27 cellular contexts compared by ENCODE assay signal in the genomic region with DNA sequence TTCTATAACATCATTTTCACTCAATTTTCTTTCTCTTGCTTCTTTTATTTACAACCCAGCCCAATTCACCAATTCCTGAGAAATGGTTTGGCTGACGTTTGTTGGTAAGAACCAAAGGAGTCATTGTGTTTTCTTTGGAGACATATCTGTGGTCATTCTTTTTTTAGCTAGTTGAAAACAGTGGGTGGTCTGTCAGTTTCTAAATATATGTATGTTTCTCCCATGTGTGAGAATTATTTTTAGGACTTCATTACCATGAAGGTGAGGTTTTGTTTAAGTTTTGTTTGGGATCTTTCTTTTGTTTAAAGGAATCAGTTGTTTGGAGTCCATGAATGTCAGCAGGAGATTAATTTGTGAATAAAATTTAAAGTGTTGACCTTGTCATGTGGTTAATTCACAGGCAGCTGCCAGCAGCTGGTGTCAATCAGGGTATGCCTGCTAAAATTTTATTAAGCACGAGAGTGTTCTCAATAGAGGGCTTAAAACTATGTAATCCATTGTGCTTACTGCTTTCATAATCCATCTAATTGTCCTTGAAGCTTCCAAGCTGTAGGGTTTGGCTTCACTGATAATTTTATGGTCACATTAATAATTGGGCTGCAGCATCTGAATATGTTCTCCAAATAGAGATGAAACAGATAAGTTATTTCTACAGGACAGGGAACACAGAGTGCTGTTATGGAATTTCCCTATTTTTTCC. TPM values are rescaled to one million over a fixed set of nuclear protein-coding genes. Genes with fewer than 3 reads are reported as not detected.
A peak's percentile ranks its signal among the peaks of the same experiment; 100 is the strongest.
DNase-seq lines count a peak whose midpoint lies in the region; ATAC-seq, FAIRE-seq and TF ChIP-seq lines count a peak whose summit lies in the region.
"Had no signal": no experiment of that assay in that cellular context is flagged by ENCODE, and none has a peak within 500 bp of the region (broad histone marks: within the 10 kb centered on the region; RNA-seq: fewer than 3 reads in every experiment).

No MANE protein-coding gene starts in this region.

- ATAC-seq in GM19351 (IDR thresholded peaks at IDR 0.05; ENCODE audit: unreplicated experiment) = no peak
- ATAC-seq: activated naive CD8-positive, alpha-beta T cell treated with anti-CD3 and anti-CD28 coated beads, Interleukin-2, amount 50 U/mL, for 24 hours; GM12878; stimulated activated naive B cell treated with anti-CD40 and anti-IgM and Interleukin-4, amounts not matched to agents 10 μg/mL and 1 μg/mL and 100 μg/mL, for 72 hours had no signal

- in situ Hi-C loops in SK-MEL-5 (cut with HindIII; ENCODE audit: low pct_unique_long_range_greater_than_20kb, low sequenced_read_pairs) = no loop called here

- POLR2A ChIA-PET in A673 (lab: Charles Lee; ENCODE audit: low non-redundant PET) = no interaction called here

- CTCF ChIA-PET in A673 (lab: Charles Lee) = no interaction called here

- peaks cover 11% of the 10 kb centered on the region for H3K4me1 ChIP-seq in A673 (ENCODE audit: insufficient read depth, low read length, poor library complexity, severe bottlenecking)
- H3K4me1 ChIP-seq: thyroid gland had no signal

- no peak overlapping the region for H3K4me3 ChIP-seq in A673 (ENCODE audit: low read depth, low read length, poor library complexity, severe bottlenecking)
- H3K4me3 ChIP-seq in fibroblast of the aortic adventitia (ENCODE audit: low read depth, low read length) = no peak overlapping the region
- H3K4me3 ChIP-seq: GM12878, thyroid gland had no signal

- H3K27me3 ChIP-seq in A673 (replicated peaks; ENCODE audit: insufficient read depth, low read depth, low read length, poor library complexity) = no peaks in the 10 kb centered on the region
- H3K27me3 ChIP-seq: thyroid gland had no signal

- no peaks in the 10 kb centered on the region for H3K9me3 ChIP-seq in A673 (ENCODE audit: low read depth, low read length, poor library complexity, severe bottlenecking)
- H3K9me3 ChIP-seq: thyroid gland had no signal

- H3K36me3 ChIP-seq in A673 (ENCODE audit: insufficient read depth, low read length, poor library complexity, severe bottlenecking) = no peaks in the 10 kb centered on the region
- H3K36me3 ChIP-seq: thyroid gland had no signal

- DNase-seq in A673 (ENCODE audit: low spot score) (peak; percentile 61), GM03348 (ENCODE audit: low spot score) (peak; percentile 30), SK-MEL-5 (ENCODE audit: low read depth, low spot score) (peak; percentile 52), fibroblast of the aortic adventitia (ENCODE audit: low read depth) (peak; percentile 66), cerebellum (ENCODE audit: low spot score) (no peak), GM19239 (ENCODE audit: insufficient read length, low spot score) (no peak), HPDE6-E6E7 (ENCODE audit: extremely low spot score) (no peak)
- DNase-seq: ACHN; activated CD4-positive, alpha-beta T cell treated with anti-CD3 and anti-CD28 coated beads for 4 hours; activated CD8-positive, alpha-beta memory T cell treated with anti-CD3 and anti-CD28 coated beads, Interleukin-2, amount 50 U/mL, for 48 hours; activated effector memory CD4-positive, alpha-beta T cell treated with Interleukin-2 at 50 U/mL for 16 hours; activated naive CD8-positive, alpha-beta T cell treated with anti-CD3 and anti-CD28 coated beads, Interleukin-2, amount 50 U/mL, for 24 hours; CD4-positive, CD25-positive, alpha-beta regulatory T cell; GF-D8; H9; Kasumi-1; NCI-H1092; NCI-H2029 treated with DMSO at 0.1 percent for 48 hours; stimulated activated CD4-positive, alpha-beta T cell treated with anti-CD3 and anti-CD28 coated beads, Interleukin-1b, Interleukin-23, amount 100 ng/mL, for 48 hours; stimulated activated naive B cell treated with anti-CD40 and anti-IgM and Interleukin-4, amounts not matched to agents 10 μg/mL and 1 μg/mL and 100 μg/mL, for 72 hours; SW 1271; thyroid gland had no signal

- FAIRE-seq in GM19239 (lab: Jason Lieb, UNC) = no peak
- FAIRE-seq: bronchial epithelial cell, GM12878, TTC549 had no signal

- intact Hi-C loops in A673 (cut with micrococcal nuclease; ENCODE audit: unreplicated experiment) = no loop called here

- BruUV-seq in A673 (replicated peaks; lab: Mats Ljungman, UMichigan) = no TSS peak

- TF ChIP-seq CTCF in A673 (conservative IDR thresholded peaks at IDR 0.05; ENCODE audit: low read depth, low read length) (no peak), fibroblast of the aortic adventitia (IDR thresholded peaks at IDR 0.05; ENCODE audit: insufficient read depth, low read length) (no peak)

- no peak overlapping the region for H3K27ac ChIP-seq in A673 (ENCODE audit: low read depth, low read length, poor library complexity, severe bottlenecking)
- H3K27ac ChIP-seq: thyroid gland had no signal

RNA-seq across cellular contexts. Expression of gene INSYN2A, which starts 38.7 kb away (rescaled TPM):
- total RNA-seq in A673 (2021) (not detected in 2 replicates), fibroblast of the aortic adventitia (ENCODE audit: low replicate concordance) (0.27 TPM in 1 of 2 replicates, not detected in the other), cerebellum (12.6 TPM)
- not detected in 2 replicates for total RNA-seq in SK-MEL-5 (2014; rRNA removed; shearing (Covaris generic))
- polyA plus RNA-seq in SK-MEL-5 (2015; cell fraction: cytosol; rRNA removed) = not detected in 2 replicates
- not detected in 2 replicates for polyA plus RNA-seq in SK-MEL-5 (2015; cell fraction: nucleus; rRNA removed)
- total RNA-seq: bronchial epithelial cell; CD4-positive, CD25-positive, alpha-beta regulatory T cell; dermis microvascular lymphatic vessel endothelial cell; GM12878 had no signal
- polyA plus RNA-seq: CD4-positive, CD25-positive, alpha-beta regulatory T cell; GM12878 had no signal

Comparison
In these comparisons a context has a peak if more than half of its experiments do, and no peak if none do; other contexts are left out.
1. DNase-seq: peak in A673 (single experiment), GM03348 (single experiment), SK-MEL-5 (single experiment) and fibroblast of the aortic adventitia (single experiment); none in cerebellum (single experiment), GM19239 (single experiment) and HPDE6-E6E7 (single experiment).
2. RNA of gene INSYN2A, which starts 38.7 kb away (total RNA-seq): 12.6 TPM in cerebellum (single experiment); 0.27 TPM in fibroblast of the aortic adventitia, not detected in A673 and not detected in SK-MEL-5; every median in the first group is over 10 times any median in the second.